8 cellular contexts compared by ENCODE assay signal in genomic region chr16:19907161-19907992, GRCh38. TPM values are rescaled to one million over a fixed set of nuclear protein-coding genes. Genes with fewer than 3 reads are reported as not detected.
DNase-seq lines count a peak whose midpoint lies in the region; ATAC-seq and TF ChIP-seq lines count a peak whose summit lies in the region.

No MANE protein-coding gene starts in this region.

- H3K36me3 Mint-ChIP-seq in activated naive CD4-positive, alpha-beta T cell treated with anti-CD3 and anti-CD28 coated beads, Interleukin-2, amount 10 ng/mL, durations not matched to agents 7 days and 5 days = no peaks in the 10 kb centered on the region

- H3K4me1 Mint-ChIP-seq in activated naive CD4-positive, alpha-beta T cell treated with anti-CD3 and anti-CD28 coated beads, Interleukin-2, amount 10 ng/mL, durations not matched to agents 7 days and 5 days = peaks cover 8% of the 10 kb centered on the region

- H3K27ac ChIP-seq in prostate gland (no peak overlapping the region), aorta (ENCODE audit: low read depth in 1 of 2, low read length in 2 of 2) (no peak overlapping the region)

- ATAC-seq in GM19035 (IDR thresholded peaks at IDR 0.05; ENCODE audit: unreplicated experiment) (peak; percentile 71), SK-N-SH treated with all-trans-retinoic acid at 6 μM for 48 hours (peak; percentile 99), Right ventricle myocardium superior (ENCODE audit: poor library complexity) (peak; percentile 95), aorta (ENCODE audit: low FRiP score) (peak; percentile 86)

- TF ChIP-seq POLR2A in prostate gland (IDR thresholded peaks at IDR 0.05) = no peak

- no peaks in the 10 kb centered on the region for H3K9me3 ChIP-seq in prostate gland
- H3K9me3 ChIP-seq in aorta (ENCODE audit: control insufficient read depth, low read length) = no peaks in the 10 kb centered on the region

- H3K4me1 ChIP-seq in prostate gland (replicated peaks) (no peaks in the 10 kb centered on the region), aorta (ENCODE audit: control insufficient read depth in 1 of 2, insufficient read depth in 2 of 2, low read length in 2 of 2) (no peaks in the 10 kb centered on the region)

- no peak overlapping the region for H3K27ac Mint-ChIP-seq in activated naive CD4-positive, alpha-beta T cell treated with anti-CD3 and anti-CD28 coated beads, Interleukin-2, amount 10 ng/mL, durations not matched to agents 7 days and 5 days

- no peak overlapping the region for H3K4me3 Mint-ChIP-seq in activated naive CD4-positive, alpha-beta T cell treated with anti-CD3 and anti-CD28 coated beads, Interleukin-2, amount 10 ng/mL, durations not matched to agents 7 days and 5 days

- DNase-seq in AG09319 (ENCODE audit: extremely low read depth, low read depth) (no peak), LoVo (ENCODE audit: low spot score) (peak; percentile 69), Right ventricle myocardium superior (peak; percentile 70), prostate gland (ENCODE audit: low spot score) (peak; percentile 57), aorta (peak; percentile 59 to 85)
- peak; percentile 81 for DNase-seq in activated naive CD4-positive, alpha-beta T cell treated with anti-CD3 and anti-CD28 coated beads, Interleukin-2, amount 10 ng/mL, durations not matched to agents 7 days and 5 days

- WGBS in prostate gland = 26% methylated on average over 24 of the region's 24 CpGs
- WGBS in aorta, 2 donors = 21 to 24% methylated on average over 24 of the region's 24 CpGs

- H3K27me3 Mint-ChIP-seq in activated naive CD4-positive, alpha-beta T cell treated with anti-CD3 and anti-CD28 coated beads, Interleukin-2, amount 10 ng/mL, durations not matched to agents 7 days and 5 days = peaks cover 37% of the 10 kb centered on the region

- CTCF ChIA-PET in activated naive CD4-positive, alpha-beta T cell treated with anti-CD3 and anti-CD28 coated beads, Interleukin-2, amount 10 ng/mL, durations not matched to agents 7 days and 5 days (lab: Charles Lee) = interaction anchor here (0.6 to 5.3 kb wide), 23 partner anchors 9 to 487 kb away, joined by 3 to 73 read pairs (median 4); no protein-coding TSS in a partner anchor

- H3K9me3 Mint-ChIP-seq in activated naive CD4-positive, alpha-beta T cell treated with anti-CD3 and anti-CD28 coated beads, Interleukin-2, amount 10 ng/mL, durations not matched to agents 7 days and 5 days = no peaks in the 10 kb centered on the region

- TF ChIP-seq CTCF in AG09319 (IDR thresholded peaks at IDR 0.05; ENCODE audit: low read depth, low read length) (peak; percentile 98), prostate gland (IDR thresholded peaks at IDR 0.05) (peak; percentile 56 to 91 (median 88))

- H3K4me3 ChIP-seq in prostate gland = no peak overlapping the region
- no peak overlapping the region for H3K4me3 ChIP-seq in aorta (ENCODE audit: low read length in 2 of 2)

- H3K27me3 ChIP-seq in prostate gland (replicated peaks; ENCODE audit: insufficient read depth) = no peaks in the 10 kb centered on the region
- no peaks in the 10 kb centered on the region for H3K27me3 ChIP-seq in aorta (ENCODE audit: control insufficient read depth in 1 of 2, insufficient read depth in 2 of 2, low read length in 1 of 2)

- no peaks in the 10 kb centered on the region for H3K36me3 ChIP-seq in prostate gland
- no peaks in the 10 kb centered on the region for H3K36me3 ChIP-seq in aorta (ENCODE audit: control insufficient read depth in 1 of 2, insufficient read depth in 2 of 2, low read length in 1 of 2)

- intact Hi-C loops in Right ventricle myocardium superior (cut with DNase I) (loop anchor here (5.0 kb wide), 2 partner anchors 395 to 480 kb away; no protein-coding TSS in a partner anchor), prostate gland (cut with DNase I) (loop anchor here (5.0 kb wide), 2 partner anchors 395 to 475 kb away; no protein-coding TSS in a partner anchor), aorta (cut with DNase I) (loop anchor here (5.0 kb wide), 1 partner anchor 480 kb away; no protein-coding TSS in a partner anchor)

TF ChIP-seq in SK-N-SH treated with all-trans-retinoic acid at 6 μM for 48 hours, 23 proteins besides CTCF, POLR2A, EP300 and RAD21:
- no peak for TF ChIP-seq ZNF8 (CRISPR knock-in tag; IDR thresholded peaks at IDR 0.05)
- no peak for TF ChIP-seq ISL1 (CRISPR knock-in tag; IDR thresholded peaks at IDR 0.05)
- TF ChIP-seq TOX (CRISPR knock-in tag; IDR thresholded peaks at IDR 0.05; ENCODE audit: borderline replicate concordance) = no peak
- TF ChIP-seq ZNF70 (CRISPR knock-in tag; IDR thresholded peaks at IDR 0.05) = no peak
- TF ChIP-seq CSDC2 (CRISPR knock-in tag; IDR thresholded peaks at IDR 0.05) = no peak
- no peak for TF ChIP-seq OSR1 (CRISPR knock-in tag; IDR thresholded peaks at IDR 0.05)
- TF ChIP-seq ARNTL (CRISPR knock-in tag; IDR thresholded peaks at IDR 0.05; ENCODE audit: borderline replicate concordance, low read depth) = no peak
- TF ChIP-seq PPARA (CRISPR knock-in tag; IDR thresholded peaks at IDR 0.05; ENCODE audit: borderline replicate concordance) = no peak
- TF ChIP-seq ZFP30 (CRISPR knock-in tag; IDR thresholded peaks at IDR 0.05) = no peak
- TF ChIP-seq CSRNP3 (CRISPR knock-in tag; IDR thresholded peaks at IDR 0.05) = no peak
- TF ChIP-seq POU6F1 (CRISPR knock-in tag; IDR thresholded peaks at IDR 0.05; ENCODE audit: borderline replicate concordance, low read depth) = no peak

RNA-seq across cellular contexts. Expression of gene GPRC5B, which starts 22.7 kb away (rescaled TPM):
- total RNA-seq in Right ventricle myocardium superior (83.7 TPM), prostate gland (100 to 1,000 TPM in 1 of 2 donors, 10 to 100 TPM in 1; 19.4 to 256 TPM), aorta (10 to 100 TPM; 10.3 to 41.1 TPM)
- polyA plus RNA-seq in aorta = 1 to 10 TPM; 1.8 to 7.7 TPM
